ENCODE assay signal across 8 cellular contexts in genomic region chr3:126476166-126476975, GRCh38. TPM values are rescaled to one million over a fixed set of nuclear protein-coding genes. Genes with fewer than 3 reads are reported as not detected.
DNase-seq lines count a peak whose midpoint lies in the region; ATAC-seq, FAIRE-seq and TF ChIP-seq lines count a peak whose summit lies in the region.

No MANE protein-coding gene starts in this region.

- RAD21 ChIA-PET in GM12878 (lab: Charles Lee; ENCODE audit: unreplicated experiment), result interaction anchor here (1.4 to 1.5 kb wide), 2 partner anchors 80 to 85 kb away, joined by 3 to 4 read pairs; no protein-coding TSS in a partner anchor

- H3K9ac ChIP-seq in BLaER1 treated with 17β-estradiol and CSF1 and Interleukin-3, amounts not matched to agents 10 nM and 100 nM, result peak overlapping the region; percentile 46 to 87 (median 73); a peak in 21 of 22 replicates
- peak overlapping the region; percentile 89 for H3K9ac ChIP-seq in NT2/D1 (ENCODE audit: insufficient read length, low read depth)
- H3K9ac ChIP-seq in GM12878 (ENCODE audit: control insufficient read depth, insufficient read depth, low read length), result no peak overlapping the region; the same call in 1 of the 2 replicates

- H2AFZ ChIP-seq in GM12878 (ENCODE audit: control insufficient read depth, low read depth, low read length), result peak overlapping the region; percentile 98

- peak; percentile 35 for FAIRE-seq in GM12878 (lab: Jason Lieb, UNC)

- TF ChIP-seq EP300 in GM12878 (IDR thresholded peaks at IDR 0.05; ENCODE audit: borderline replicate concordance in 1 of 2, control insufficient read depth in 1 of 2, low read depth in 2 of 2, low read length in 2 of 2), result no peak

- H4K20me1 ChIP-seq in BLaER1 treated with 17β-estradiol and CSF1 and Interleukin-3, amounts not matched to agents 10 nM and 100 nM, result peaks cover 37 to 41% (median 40%) of the 10 kb centered on the region in 11 experiments; a peak in 21 of 22 replicates
- H4K20me1 ChIP-seq in GM12878 (ENCODE audit: control insufficient read depth, insufficient read depth), result peaks cover 8% of the 10 kb centered on the region; the same call in 1 of the 2 replicates

- no peaks in the 10 kb centered on the region for H3K27me3 ChIP-seq in BLaER1 treated with 17β-estradiol and CSF1 and Interleukin-3, amounts not matched to agents 10 nM and 100 nM
- H3K27me3 ChIP-seq in NT2/D1 (ENCODE audit: insufficient read depth, insufficient read length), result no peaks in the 10 kb centered on the region
- no peaks in the 10 kb centered on the region for H3K27me3 ChIP-seq in GM12878 (replicated peaks in 1 of 2; ENCODE audit: control insufficient read depth in 2 of 2, insufficient read depth in 2 of 2, low read length in 1 of 2)

- CTCF ChIA-PET in GM12878 (lab: Yijun Ruan, JAX), result interaction anchor here (0.9 to 1.1 kb wide), 2 partner anchors 50 to 342 kb away, joined by 3 read pairs; no protein-coding TSS in a partner anchor

- peaks cover 30% of the 10 kb centered on the region for H3K79me2 ChIP-seq in GM12878 (ENCODE audit: control insufficient read depth, insufficient read depth, low read length)

- SMC1A ChIA-PET in GM12878 (lab: Charles Lee; ENCODE audit: uncharacterized antibody, unreplicated experiment), result no interaction called here

- POLR2A ChIA-PET in GM12878 (lab: Charles Lee), result no interaction called here

- TF ChIP-seq POLR2A in GM12878 (IDR thresholded peaks at IDR 0.05; ENCODE audit: low read depth, low read length), result no peak

- TF ChIP-seq CTCF in GM12878 (IDR thresholded peaks at IDR 0.05 in 2 of 3, conservative IDR thresholded peaks at IDR 0.05 in 1 of 3; ENCODE audit: control insufficient read depth in 2 of 3, extremely low read depth in 1 of 3, insufficient read depth in 1 of 3, low read depth in 3 of 3, low read length in 3 of 3), result no peak

- H3K4me1 ChIP-seq in BLaER1 treated with 17β-estradiol and CSF1 and Interleukin-3, amounts not matched to agents 10 nM and 100 nM, result peaks cover 38 to 50% (median 45%) of the 10 kb centered on the region in 10 experiments
- peaks cover 14% of the 10 kb centered on the region for H3K4me1 ChIP-seq in NT2/D1 (ENCODE audit: insufficient read depth, insufficient read length)
- peaks cover 9% of the 10 kb centered on the region; the same call in 1 of the 2 replicates for H3K4me1 ChIP-seq in GM12878 (ENCODE audit: control insufficient read depth, insufficient read depth, low read length)

- ATAC-seq in GM19351 (IDR thresholded peaks at IDR 0.05; ENCODE audit: unreplicated experiment) (peak; percentile 28), HG03354 (IDR thresholded peaks at IDR 0.05; ENCODE audit: poor library complexity, severe bottlenecking, unreplicated experiment) (peak; percentile 34), GM12878 (peak; percentile 2; the same call in 1 of the 3 replicates), HG03469 (IDR thresholded peaks at IDR 0.05; ENCODE audit: unreplicated experiment) (no peak)

- no TSS peak for BruUV-seq in GM12878 (replicated peaks; lab: Mats Ljungman, UMichigan)

- DNase-seq in NT2/D1 (ENCODE audit: low read depth, low spot score) (peak; percentile 22), GM12878 (ENCODE audit: low read depth, low spot score) (no peak), iPS-NIHi11 (ENCODE audit: low spot score) (peak; percentile 93), skeletal muscle cell (ENCODE audit: low read depth) (no peak)

- H3K27ac ChIP-seq in BLaER1 treated with 17β-estradiol and CSF1 and Interleukin-3, amounts not matched to agents 10 nM and 100 nM, result peak overlapping the region; percentile 10 to 75 (median 57); a peak in 18 of 22 replicates
- H3K27ac ChIP-seq in GM12878 (ENCODE audit: control insufficient read depth, insufficient read depth), result no peak overlapping the region

- no peak for TF ChIP-seq RAD21 in GM12878 (IDR thresholded peaks at IDR 0.05; ENCODE audit: insufficient read depth, low read depth, low read length)

- in situ Hi-C loops in GM12878 (cut with MboI), result loop anchor here (10.0 kb wide), 1 partner anchor 562 kb away; no protein-coding TSS in a partner anchor

- peak overlapping the region; percentile 82 to 98 (median 92) for H3K4me2 ChIP-seq in BLaER1 treated with 17β-estradiol and CSF1 and Interleukin-3, amounts not matched to agents 10 nM and 100 nM
- H3K4me2 ChIP-seq in GM12878 (ENCODE audit: control insufficient read depth, insufficient read depth), result peak overlapping the region; percentile 84

- H3K4me3 ChIP-seq in BLaER1 treated with 17β-estradiol and CSF1 and Interleukin-3, amounts not matched to agents 10 nM and 100 nM, result peak overlapping the region; percentile 50 to 71 (median 63)
- H3K4me3 ChIP-seq in NT2/D1 (ENCODE audit: insufficient read length, low read depth) (peak overlapping the region; percentile 60), GM12878 (peak overlapping the region; percentile 54; the same call in 1 of the 2 replicates), skeletal muscle cell (ENCODE audit: low read depth, low read length) (peak overlapping the region; percentile 70)

- WGBS in GM12878 (ENCODE audit: insufficient coverage, insufficient replicate concordance, low lambda C conversion rate, missing lambda C conversion rate), result 36% methylated on average over 47 of the region's 63 CpGs

- H3K9me3 ChIP-seq in BLaER1 treated with 17β-estradiol and CSF1 and Interleukin-3, amounts not matched to agents 10 nM and 100 nM (replicated peaks in 1 of 11), result no peaks in the 10 kb centered on the region
- H3K9me3 ChIP-seq in NT2/D1 (ENCODE audit: insufficient read depth, low read length) (no peaks in the 10 kb centered on the region), GM12878 (replicated peaks; ENCODE audit: control insufficient read depth, insufficient read depth, low read length) (no peaks in the 10 kb centered on the region)

- intact Hi-C loops in GM12878 (cut with micrococcal nuclease; ENCODE audit: unreplicated experiment), result loop anchor here (10.0 kb wide), 1 partner anchor 232 kb away; no protein-coding TSS in a partner anchor

- H3K36me3 ChIP-seq in BLaER1 treated with 17β-estradiol and CSF1 and Interleukin-3, amounts not matched to agents 10 nM and 100 nM, result peaks cover 6 to 18% (median 8%) of the 10 kb centered on the region in 11 experiments; a peak in 20 of 22 replicates
- H3K36me3 ChIP-seq in NT2/D1 (ENCODE audit: insufficient read depth, insufficient read length, low read length), result peaks cover 30% of the 10 kb centered on the region
- no peaks in the 10 kb centered on the region for H3K36me3 ChIP-seq in GM12878 (ENCODE audit: control insufficient read depth in 2 of 2, insufficient read depth in 2 of 2, low read length in 1 of 2)

TF ChIP-seq in GM12878, 131 proteins besides CTCF, POLR2A, EP300 and RAD21 (continues in another document):
- TF ChIP-seq GABPA (IDR thresholded peaks at IDR 0.05; ENCODE audit: low read depth), result no peak

RNA-seq across cellular contexts. Expression of gene ZXDC, which starts 0.7 kb away (rescaled TPM):
- total RNA-seq in GM12878 (2013; cell fraction: nucleolus; rRNA removed), result 79.9 and 87.5 TPM in 2 replicates
- total RNA-seq in GM12878 (2014; rRNA removed), result 12.9 and 15.0 TPM in 2 replicates
- 7.5 and 8.1 TPM in 2 replicates for total RNA-seq in GM12878 (2014; rRNA removed; fragmentation: Illumina TruSeq; extraction: Trizol)
- total RNA-seq in GM12878 (2021), result 14.7 and 15.3 TPM in 2 replicates
- polyA plus RNA-seq in GM12878 (2011; ENCODE audit: low read depth), result 7.5 TPM
- 6.9 and 12.9 TPM in 2 replicates for polyA plus RNA-seq in GM12878 (2011; rRNA removed)
- polyA plus RNA-seq in GM12878 (2011; cell fraction: cytosol; rRNA removed), result 14.2 and 16.0 TPM in 2 replicates
- 42.0 and 49.6 TPM in 2 replicates for polyA plus RNA-seq in GM12878 (2011; cell fraction: nucleus; rRNA removed)
- polyA plus RNA-seq in GM12878 (2012), result 7.6 and 8.6 TPM in 2 replicates
- 5.8 and 8.9 TPM in 2 replicates for polyA plus RNA-seq in GM12878 (2014; fragmentation: Illumina TruSeq; extraction: Trizol)
- 1 to 10 TPM in 1 of 2 experiments, under 1 TPM in 1; 0.72 to 1.2 TPM for polyA plus RNA-seq in GM12878 (2014; fragmentation: Nextera tagmentation; extraction: Ambion mirVana)
- polyA plus RNA-seq in GM12878 (2014; rRNA removed), result 12.1 and 13.7 TPM in 2 replicates
- 1 to 10 TPM; 1.3 to 6.6 TPM for polyA plus RNA-seq in GM12878 (2016; fragmentation: Nextera tagmentation; extraction: Ambion mirVana)
- 19.6 and 25.7 TPM in 2 replicates for polyA minus RNA-seq in GM12878 (2011; rRNA and poly(A)+ RNA removed)
- polyA minus RNA-seq in GM12878 (2011; cell fraction: cytosol; rRNA and poly(A)+ RNA removed), result 9.1 and 10.8 TPM in 2 replicates
- 25.8 and 39.0 TPM in 2 replicates for polyA minus RNA-seq in GM12878 (2011; cell fraction: nucleus; rRNA and poly(A)+ RNA removed)

RNA-seq across cellular contexts. Expression of gene UROC1, which starts 41.2 kb away (rescaled TPM):
- not detected in 2 replicates for total RNA-seq in GM12878 (2013; cell fraction: nucleolus; rRNA removed)
- total RNA-seq in GM12878 (2014; rRNA removed), result not detected in 2 replicates
- total RNA-seq in GM12878 (2014; rRNA removed; fragmentation: Illumina TruSeq; extraction: Trizol), result not detected in 2 replicates
- total RNA-seq in GM12878 (2021), result not detected in 2 replicates
- polyA plus RNA-seq in GM12878 (2011; ENCODE audit: low read depth), result not detected
- polyA plus RNA-seq in GM12878 (2011; rRNA removed), result not detected in 2 replicates
- polyA plus RNA-seq in GM12878 (2011; cell fraction: cytosol; rRNA removed), result not detected in 2 replicates
- polyA plus RNA-seq in GM12878 (2011; cell fraction: nucleus; rRNA removed), result not detected in 2 replicates
- polyA plus RNA-seq in GM12878 (2012), result not detected in 2 replicates
- polyA plus RNA-seq in GM12878 (2014; fragmentation: Illumina TruSeq; extraction: Trizol), result not detected in 2 replicates
- not detected for polyA plus RNA-seq in GM12878 (2014; fragmentation: Nextera tagmentation; extraction: Ambion mirVana)
- not detected in 2 replicates for polyA plus RNA-seq in GM12878 (2014; rRNA removed)
- under 1 TPM in 1 of 2 experiments, not detected in 1; 0.04 TPM for polyA plus RNA-seq in GM12878 (2016; fragmentation: Nextera tagmentation; extraction: Ambion mirVana)
- polyA minus RNA-seq in GM12878 (2011; rRNA and poly(A)+ RNA removed), result not detected in 2 replicates
- polyA minus RNA-seq in GM12878 (2011; cell fraction: cytosol; rRNA and poly(A)+ RNA removed), result not detected in 2 replicates
- not detected in 2 replicates for polyA minus RNA-seq in GM12878 (2011; cell fraction: nucleus; rRNA and poly(A)+ RNA removed)

RNA-seq across cellular contexts. Expression of gene CHST13, which starts 47.6 kb away (rescaled TPM):
- total RNA-seq in GM12878 (2013; cell fraction: nucleolus; rRNA removed), result not detected in 2 replicates
- total RNA-seq in GM12878 (2014; rRNA removed) (not detected in 2 replicates), GM12878 (2014; rRNA removed; fragmentation: Illumina TruSeq; extraction: Trizol) (not detected in 2 replicates), GM12878 (2021) (not detected in 2 replicates)
- polyA plus RNA-seq in GM12878 (2011; ENCODE audit: low read depth), result not detected
- polyA plus RNA-seq in GM12878 (2011; rRNA removed) (not detected in 2 replicates), GM12878 (2014; fragmentation: Illumina TruSeq; extraction: Trizol) (not detected in 2 replicates), GM12878 (2014; fragmentation: Nextera tagmentation; extraction: Ambion mirVana) (not detected), GM12878 (2014; rRNA removed) (not detected in 2 replicates), GM12878 (2016; fragmentation: Nextera tagmentation; extraction: Ambion mirVana) (not detected)
- not detected in 2 replicates for polyA plus RNA-seq in GM12878 (2011; cell fraction: cytosol; rRNA removed)
- polyA plus RNA-seq in GM12878 (2011; cell fraction: nucleus; rRNA removed), result not detected in 2 replicates
- polyA plus RNA-seq in GM12878 (2012), result not detected in 2 replicates
- polyA minus RNA-seq in GM12878 (2011; rRNA and poly(A)+ RNA removed), result not detected in 2 replicates
- polyA minus RNA-seq in GM12878 (2011; cell fraction: cytosol; rRNA and poly(A)+ RNA removed), result not detected in 2 replicates
- polyA minus RNA-seq in GM12878 (2011; cell fraction: nucleus; rRNA and poly(A)+ RNA removed), result not detected in 2 replicates

Comparison
In these comparisons a context has a peak if more than half of its experiments do, and no peak if none do; other contexts are left out.
1. DNase-seq: peak in NT2/D1 (single experiment) and iPS-NIHi11 (single experiment); none in GM12878 (single experiment) and skeletal muscle cell (single experiment).
2. Peak in every context shown above with its lines, with median percentiles within 50 percentile points of each other: H3K4me3 ChIP-seq.